1 cellular context compared by ENCODE assay signal in the genomic region with DNA sequence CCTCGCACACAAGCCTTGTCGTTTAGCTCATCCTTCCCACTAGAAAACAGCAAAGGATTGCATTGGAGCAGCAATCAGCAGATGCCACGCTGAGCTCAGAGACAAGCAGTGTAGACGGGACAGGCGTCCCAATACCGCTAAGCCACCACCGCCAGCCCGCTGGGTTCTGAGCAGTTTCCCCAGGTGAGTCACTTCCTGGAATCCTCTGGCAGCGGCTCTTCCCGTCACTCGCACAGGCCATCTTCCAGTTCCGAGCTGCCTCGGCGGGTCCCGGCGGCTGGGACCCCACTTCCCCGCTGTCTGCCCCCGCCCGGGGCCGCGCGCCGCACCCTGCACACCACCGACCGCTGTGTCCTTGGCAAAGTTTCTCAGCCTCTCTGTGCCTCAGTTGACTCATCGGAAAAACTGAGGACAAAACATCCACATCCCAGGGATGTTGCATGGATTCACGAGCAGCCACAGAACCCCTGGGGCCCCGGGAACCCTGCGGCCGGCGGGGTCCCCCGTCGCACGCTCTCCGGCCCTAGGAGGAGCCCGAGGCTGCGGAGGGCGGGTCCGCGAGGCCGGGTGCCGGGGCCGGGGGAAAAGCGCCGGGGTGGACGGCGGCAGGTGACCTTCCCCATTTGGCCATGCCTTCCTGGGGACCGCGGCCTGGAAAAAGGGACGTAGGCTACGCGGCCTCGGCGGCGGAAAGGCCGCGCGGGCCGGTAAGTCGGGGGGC.
TF ChIP-seq lines count a peak whose summit lies in the region.

No MANE protein-coding gene starts in this region.

TF ChIP-seq in HepG2, 621 proteins besides CTCF, POLR2A, EP300 and RAD21 (continued from another document):
- TF ChIP-seq, protein P1, sequence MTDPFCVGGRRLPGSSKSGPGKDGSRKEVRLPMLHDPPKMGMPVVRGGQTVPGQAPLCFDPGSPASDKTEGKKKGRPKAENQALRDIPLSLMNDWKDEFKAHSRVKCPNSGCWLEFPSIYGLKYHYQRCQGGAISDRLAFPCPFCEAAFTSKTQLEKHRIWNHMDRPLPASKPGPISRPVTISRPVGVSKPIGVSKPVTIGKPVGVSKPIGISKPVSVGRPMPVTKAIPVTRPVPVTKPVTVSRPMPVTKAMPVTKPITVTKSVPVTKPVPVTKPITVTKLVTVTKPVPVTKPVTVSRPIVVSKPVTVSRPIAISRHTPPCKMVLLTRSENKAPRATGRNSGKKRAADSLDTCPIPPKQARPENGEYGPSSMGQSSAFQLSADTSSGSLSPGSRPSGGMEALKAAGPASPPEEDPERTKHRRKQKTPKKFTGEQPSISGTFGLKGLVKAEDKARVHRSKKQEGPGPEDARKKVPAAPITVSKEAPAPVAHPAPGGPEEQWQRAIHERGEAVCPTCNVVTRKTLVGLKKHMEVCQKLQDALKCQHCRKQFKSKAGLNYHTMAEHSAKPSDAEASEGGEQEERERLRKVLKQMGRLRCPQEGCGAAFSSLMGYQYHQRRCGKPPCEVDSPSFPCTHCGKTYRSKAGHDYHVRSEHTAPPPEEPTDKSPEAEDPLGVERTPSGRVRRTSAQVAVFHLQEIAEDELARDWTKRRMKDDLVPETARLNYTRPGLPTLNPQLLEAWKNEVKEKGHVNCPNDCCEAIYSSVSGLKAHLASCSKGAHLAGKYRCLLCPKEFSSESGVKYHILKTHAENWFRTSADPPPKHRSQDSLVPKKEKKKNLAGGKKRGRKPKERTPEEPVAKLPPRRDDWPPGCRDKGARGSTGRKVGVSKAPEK (CRISPR knock-in tag; IDR thresholded peaks at IDR 0.05; ENCODE audit: borderline replicate concordance), result no peak
- TF ChIP-seq ZNF737 (CRISPR knock-in tag; IDR thresholded peaks at IDR 0.05; ENCODE audit: borderline replicate concordance), result no peak
- TF ChIP-seq NR2F2 (IDR thresholded peaks at IDR 0.05; ENCODE audit: borderline replicate concordance, low read depth), result no peak
- no peak for TF ChIP-seq PCBP2 (optimal IDR thresholded peaks at IDR 0.05; ENCODE audit: low read depth, low read length, poor library complexity, severe bottlenecking)
- no peak for TF ChIP-seq YEATS2 (CRISPR knock-in tag; IDR thresholded peaks at IDR 0.05; ENCODE audit: borderline replicate concordance)
- TF ChIP-seq NCOA5 (CRISPR knock-in tag; IDR thresholded peaks at IDR 0.05), result no peak
- no peak for TF ChIP-seq PHB2 (IDR thresholded peaks at IDR 0.05; ENCODE audit: partially characterized antibody)
- TF ChIP-seq, protein P2, sequence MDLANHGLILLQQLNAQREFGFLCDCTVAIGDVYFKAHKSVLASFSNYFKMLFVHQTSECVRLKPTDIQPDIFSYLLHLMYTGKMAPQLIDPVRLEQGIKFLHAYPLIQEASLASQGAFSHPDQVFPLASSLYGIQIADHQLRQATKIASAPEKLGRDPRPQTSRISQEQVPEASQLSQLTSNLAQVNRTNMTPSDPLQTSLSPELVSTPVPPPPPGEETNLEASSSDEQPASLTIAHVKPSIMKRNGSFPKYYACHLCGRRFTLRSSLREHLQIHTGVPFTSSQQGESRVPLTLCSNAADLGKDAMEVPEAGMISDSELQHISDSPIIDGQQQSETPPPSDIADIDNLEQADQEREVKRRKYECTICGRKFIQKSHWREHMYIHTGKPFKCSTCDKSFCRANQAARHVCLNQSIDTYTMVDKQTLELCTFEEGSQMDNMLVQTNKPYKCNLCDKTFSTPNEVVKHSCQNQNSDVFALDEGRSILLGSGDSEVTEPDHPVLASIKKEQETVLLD (CRISPR knock-in tag; IDR thresholded peaks at IDR 0.05; ENCODE audit: low read depth), result no peak
- TF ChIP-seq, protein P3, sequence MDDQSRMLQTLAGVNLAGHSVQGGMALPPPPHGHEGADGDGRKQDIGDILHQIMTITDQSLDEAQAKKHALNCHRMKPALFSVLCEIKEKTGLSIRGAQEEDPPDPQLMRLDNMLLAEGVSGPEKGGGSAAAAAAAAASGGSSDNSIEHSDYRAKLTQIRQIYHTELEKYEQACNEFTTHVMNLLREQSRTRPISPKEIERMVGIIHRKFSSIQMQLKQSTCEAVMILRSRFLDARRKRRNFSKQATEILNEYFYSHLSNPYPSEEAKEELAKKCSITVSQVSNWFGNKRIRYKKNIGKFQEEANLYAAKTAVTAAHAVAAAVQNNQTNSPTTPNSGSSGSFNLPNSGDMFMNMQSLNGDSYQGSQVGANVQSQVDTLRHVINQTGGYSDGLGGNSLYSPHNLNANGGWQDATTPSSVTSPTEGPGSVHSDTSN (CRISPR knock-in tag; IDR thresholded peaks at IDR 0.05; ENCODE audit: borderline replicate concordance), result no peak
- TF ChIP-seq ZNF615 (CRISPR knock-in tag; IDR thresholded peaks at IDR 0.05; ENCODE audit: borderline replicate concordance), result 0 out of 2 replicates have a peak, but pooled peaks have one; percentile 38
- no peak for TF ChIP-seq HOXA7 (CRISPR knock-in tag; IDR thresholded peaks at IDR 0.05)
- peak; percentile 90 for TF ChIP-seq FOSL2 (CRISPR knock-in tag; IDR thresholded peaks at IDR 0.05)
- peak; percentile 81 for TF ChIP-seq ZNF792 (CRISPR knock-in tag; IDR thresholded peaks at IDR 0.05)
- TF ChIP-seq, protein P4, sequence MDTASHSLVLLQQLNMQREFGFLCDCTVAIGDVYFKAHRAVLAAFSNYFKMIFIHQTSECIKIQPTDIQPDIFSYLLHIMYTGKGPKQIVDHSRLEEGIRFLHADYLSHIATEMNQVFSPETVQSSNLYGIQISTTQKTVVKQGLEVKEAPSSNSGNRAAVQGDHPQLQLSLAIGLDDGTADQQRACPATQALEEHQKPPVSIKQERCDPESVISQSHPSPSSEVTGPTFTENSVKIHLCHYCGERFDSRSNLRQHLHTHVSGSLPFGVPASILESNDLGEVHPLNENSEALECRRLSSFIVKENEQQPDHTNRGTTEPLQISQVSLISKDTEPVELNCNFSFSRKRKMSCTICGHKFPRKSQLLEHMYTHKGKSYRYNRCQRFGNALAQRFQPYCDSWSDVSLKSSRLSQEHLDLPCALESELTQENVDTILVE (CRISPR knock-in tag; IDR thresholded peaks at IDR 0.05), result no peak
- TF ChIP-seq ZNF788 (CRISPR knock-in tag; IDR thresholded peaks at IDR 0.05; ENCODE audit: borderline replicate concordance), result no peak
- TF ChIP-seq ZNF841 (CRISPR knock-in tag; IDR thresholded peaks at IDR 0.05; ENCODE audit: borderline replicate concordance), result no peak
- TF ChIP-seq ZNF335 (CRISPR knock-in tag; IDR thresholded peaks at IDR 0.05), result no peak
- TF ChIP-seq ZNF329 (CRISPR knock-in tag; IDR thresholded peaks at IDR 0.05; ENCODE audit: low read depth), result no peak
- TF ChIP-seq SOX6 (IDR thresholded peaks at IDR 0.05), result no peak
- no peak for TF ChIP-seq SOX6 (CRISPR knock-in tag; IDR thresholded peaks at IDR 0.05)
- TF ChIP-seq SETDB1 (CRISPR knock-in tag; IDR thresholded peaks at IDR 0.05; ENCODE audit: borderline replicate concordance), result no peak
- TF ChIP-seq, protein P5, sequence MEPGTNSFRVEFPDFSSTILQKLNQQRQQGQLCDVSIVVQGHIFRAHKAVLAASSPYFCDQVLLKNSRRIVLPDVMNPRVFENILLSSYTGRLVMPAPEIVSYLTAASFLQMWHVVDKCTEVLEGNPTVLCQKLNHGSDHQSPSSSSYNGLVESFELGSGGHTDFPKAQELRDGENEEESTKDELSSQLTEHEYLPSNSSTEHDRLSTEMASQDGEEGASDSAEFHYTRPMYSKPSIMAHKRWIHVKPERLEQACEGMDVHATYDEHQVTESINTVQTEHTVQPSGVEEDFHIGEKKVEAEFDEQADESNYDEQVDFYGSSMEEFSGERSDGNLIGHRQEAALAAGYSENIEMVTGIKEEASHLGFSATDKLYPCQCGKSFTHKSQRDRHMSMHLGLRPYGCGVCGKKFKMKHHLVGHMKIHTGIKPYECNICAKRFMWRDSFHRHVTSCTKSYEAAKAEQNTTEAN (CRISPR knock-in tag; conservative IDR thresholded peaks at IDR 0.05), result no peak
- no peak; the same call in 1 of the 2 replicates for TF ChIP-seq IRF2 (CRISPR knock-in tag; IDR thresholded peaks at IDR 0.05)
- no peak for TF ChIP-seq ZNF468 (CRISPR knock-in tag; IDR thresholded peaks at IDR 0.05)
- TF ChIP-seq BHLHE40 (IDR thresholded peaks at IDR 0.05; ENCODE audit: low read length), result no peak
- TF ChIP-seq ARNT2 (CRISPR knock-in tag; IDR thresholded peaks at IDR 0.05; ENCODE audit: low read depth), result no peak
- TF ChIP-seq ZNF530 (CRISPR knock-in tag; IDR thresholded peaks at IDR 0.05; ENCODE audit: low read depth), result no peak
- no peak for TF ChIP-seq FOXC1 (CRISPR knock-in tag; IDR thresholded peaks at IDR 0.05; ENCODE audit: borderline replicate concordance)
- TF ChIP-seq GTF2F1 (IDR thresholded peaks at IDR 0.05; ENCODE audit: low read length), result no peak
- no peak for TF ChIP-seq ZNF614 (CRISPR knock-in tag; IDR thresholded peaks at IDR 0.05; ENCODE audit: borderline replicate concordance)
- peak; percentile 78 for TF ChIP-seq SAP130 (CRISPR knock-in tag; IDR thresholded peaks at IDR 0.05; ENCODE audit: low read depth)
- no peak for TF ChIP-seq PAF1 (CRISPR knock-in tag; IDR thresholded peaks at IDR 0.05)
- TF ChIP-seq ZNF230 (CRISPR knock-in tag; IDR thresholded peaks at IDR 0.05), result no peak
- no peak for TF ChIP-seq RBM22 (optimal IDR thresholded peaks at IDR 0.05; ENCODE audit: low read length)
- TF ChIP-seq ISL2 (CRISPR knock-in tag; IDR thresholded peaks at IDR 0.05), result no peak
- no peak for TF ChIP-seq SUZ12 (IDR thresholded peaks at IDR 0.05; ENCODE audit: low read depth, low read length)
- TF ChIP-seq SP5 (CRISPR knock-in tag; IDR thresholded peaks at IDR 0.05; ENCODE audit: borderline replicate concordance, low read depth), result no peak
- TF ChIP-seq, protein P6, sequence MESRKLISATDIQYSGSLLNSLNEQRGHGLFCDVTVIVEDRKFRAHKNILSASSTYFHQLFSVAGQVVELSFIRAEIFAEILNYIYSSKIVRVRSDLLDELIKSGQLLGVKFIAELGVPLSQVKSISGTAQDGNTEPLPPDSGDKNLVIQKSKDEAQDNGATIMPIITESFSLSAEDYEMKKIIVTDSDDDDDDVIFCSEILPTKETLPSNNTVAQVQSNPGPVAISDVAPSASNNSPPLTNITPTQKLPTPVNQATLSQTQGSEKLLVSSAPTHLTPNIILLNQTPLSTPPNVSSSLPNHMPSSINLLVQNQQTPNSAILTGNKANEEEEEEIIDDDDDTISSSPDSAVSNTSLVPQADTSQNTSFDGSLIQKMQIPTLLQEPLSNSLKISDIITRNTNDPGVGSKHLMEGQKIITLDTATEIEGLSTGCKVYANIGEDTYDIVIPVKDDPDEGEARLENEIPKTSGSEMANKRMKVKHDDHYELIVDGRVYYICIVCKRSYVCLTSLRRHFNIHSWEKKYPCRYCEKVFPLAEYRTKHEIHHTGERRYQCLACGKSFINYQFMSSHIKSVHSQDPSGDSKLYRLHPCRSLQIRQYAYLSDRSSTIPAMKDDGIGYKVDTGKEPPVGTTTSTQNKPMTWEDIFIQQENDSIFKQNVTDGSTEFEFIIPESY (CRISPR knock-in tag; IDR thresholded peaks at IDR 0.05), result no peak
- no peak for TF ChIP-seq ZNF7 (CRISPR knock-in tag; IDR thresholded peaks at IDR 0.05)
- no peak for TF ChIP-seq ZNF720 (CRISPR knock-in tag; IDR thresholded peaks at IDR 0.05)
- TF ChIP-seq ZNF564 (CRISPR knock-in tag; IDR thresholded peaks at IDR 0.05), result no peak
- no peak for TF ChIP-seq ZNF607 (CRISPR knock-in tag; IDR thresholded peaks at IDR 0.05; ENCODE audit: borderline replicate concordance)
- TF ChIP-seq PHF21A (CRISPR knock-in tag; IDR thresholded peaks at IDR 0.05), result peak; percentile 21; the same call in 1 of the 2 replicates
- TF ChIP-seq, protein P7, sequence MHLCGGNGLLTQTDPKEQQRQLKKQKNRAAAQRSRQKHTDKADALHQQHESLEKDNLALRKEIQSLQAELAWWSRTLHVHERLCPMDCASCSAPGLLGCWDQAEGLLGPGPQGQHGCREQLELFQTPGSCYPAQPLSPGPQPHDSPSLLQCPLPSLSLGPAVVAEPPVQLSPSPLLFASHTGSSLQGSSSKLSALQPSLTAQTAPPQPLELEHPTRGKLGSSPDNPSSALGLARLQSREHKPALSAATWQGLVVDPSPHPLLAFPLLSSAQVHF (CRISPR knock-in tag; IDR thresholded peaks at IDR 0.05), result no peak
- TF ChIP-seq, protein P8, sequence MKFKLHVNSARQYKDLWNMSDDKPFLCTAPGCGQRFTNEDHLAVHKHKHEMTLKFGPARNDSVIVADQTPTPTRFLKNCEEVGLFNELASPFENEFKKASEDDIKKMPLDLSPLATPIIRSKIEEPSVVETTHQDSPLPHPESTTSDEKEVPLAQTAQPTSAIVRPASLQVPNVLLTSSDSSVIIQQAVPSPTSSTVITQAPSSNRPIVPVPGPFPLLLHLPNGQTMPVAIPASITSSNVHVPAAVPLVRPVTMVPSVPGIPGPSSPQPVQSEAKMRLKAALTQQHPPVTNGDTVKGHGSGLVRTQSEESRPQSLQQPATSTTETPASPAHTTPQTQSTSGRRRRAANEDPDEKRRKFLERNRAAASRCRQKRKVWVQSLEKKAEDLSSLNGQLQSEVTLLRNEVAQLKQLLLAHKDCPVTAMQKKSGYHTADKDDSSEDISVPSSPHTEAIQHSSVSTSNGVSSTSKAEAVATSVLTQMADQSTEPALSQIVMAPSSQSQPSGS (CRISPR knock-in tag; IDR thresholded peaks at IDR 0.05), result no peak
- TF ChIP-seq, protein P9, sequence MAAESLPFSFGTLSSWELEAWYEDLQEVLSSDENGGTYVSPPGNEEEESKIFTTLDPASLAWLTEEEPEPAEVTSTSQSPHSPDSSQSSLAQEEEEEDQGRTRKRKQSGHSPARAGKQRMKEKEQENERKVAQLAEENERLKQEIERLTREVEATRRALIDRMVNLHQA (CRISPR knock-in tag; IDR thresholded peaks at IDR 0.05), result no peak
- TF ChIP-seq ZNF337 (CRISPR knock-in tag; IDR thresholded peaks at IDR 0.05; ENCODE audit: borderline replicate concordance, low read depth), result no peak
- TF ChIP-seq, protein P10, sequence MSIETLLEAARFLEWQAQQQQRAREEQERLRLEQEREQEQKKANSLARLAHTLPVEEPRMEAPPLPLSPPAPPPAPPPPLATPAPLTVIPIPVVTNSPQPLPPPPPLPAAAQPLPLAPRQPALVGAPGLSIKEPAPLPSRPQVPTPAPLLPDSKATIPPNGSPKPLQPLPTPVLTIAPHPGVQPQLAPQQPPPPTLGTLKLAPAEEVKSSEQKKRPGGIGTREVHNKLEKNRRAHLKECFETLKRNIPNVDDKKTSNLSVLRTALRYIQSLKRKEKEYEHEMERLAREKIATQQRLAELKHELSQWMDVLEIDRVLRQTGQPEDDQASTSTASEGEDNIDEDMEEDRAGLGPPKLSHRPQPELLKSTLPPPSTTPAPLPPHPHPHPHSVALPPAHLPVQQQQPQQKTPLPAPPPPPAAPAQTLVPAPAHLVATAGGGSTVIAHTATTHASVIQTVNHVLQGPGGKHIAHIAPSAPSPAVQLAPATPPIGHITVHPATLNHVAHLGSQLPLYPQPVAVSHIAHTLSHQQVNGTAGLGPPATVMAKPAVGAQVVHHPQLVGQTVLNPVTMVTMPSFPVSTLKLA (IDR thresholded peaks at IDR 0.05), result no peak
- TF ChIP-seq TAF1 (CRISPR knock-in tag; IDR thresholded peaks at IDR 0.05), result peak; percentile 55; the same call in 1 of the 2 replicates
- no peak for TF ChIP-seq THAP11 (CRISPR knock-in tag; IDR thresholded peaks at IDR 0.05)
- no peak for TF ChIP-seq NR2C2 (CRISPR knock-in tag; IDR thresholded peaks at IDR 0.05; ENCODE audit: borderline replicate concordance)
- TF ChIP-seq SIN3B (IDR thresholded peaks at IDR 0.05; ENCODE audit: low read length), result no peak
